9 cellular contexts compared by ENCODE assay signal in the genomic region with DNA sequence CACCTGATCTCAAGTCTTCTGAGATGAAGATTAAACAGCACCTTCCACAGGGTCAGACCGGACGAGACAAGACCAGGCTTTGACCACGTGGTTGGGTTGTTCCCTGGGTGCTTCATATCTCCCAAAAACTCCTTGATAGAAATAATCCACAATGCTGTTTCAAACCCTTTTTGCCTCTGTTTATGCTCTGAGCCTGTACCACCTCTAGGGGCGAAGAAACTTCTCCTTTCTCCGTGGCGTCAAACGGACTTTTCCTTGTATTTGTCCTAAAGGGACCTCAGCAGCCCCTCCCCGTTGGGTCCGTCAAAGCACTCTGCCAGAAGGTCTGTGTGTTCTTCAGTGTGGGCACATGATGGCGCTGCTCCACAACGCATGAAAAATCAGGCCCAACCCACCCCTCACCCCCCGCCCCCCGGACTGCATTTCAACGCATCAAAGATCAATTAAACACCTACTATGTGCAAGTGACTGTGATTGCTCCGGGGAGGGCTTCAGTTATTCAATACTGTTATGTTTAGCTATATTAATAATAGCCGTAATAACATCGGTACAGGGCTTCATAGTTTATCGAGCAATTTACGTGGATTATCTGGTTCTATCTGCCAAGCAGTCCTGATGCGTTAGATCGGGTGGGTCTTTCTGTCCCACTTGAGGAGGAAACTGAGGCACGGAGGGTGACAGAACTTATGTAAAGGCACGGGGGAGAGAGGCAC. TPM values are rescaled to one million over a fixed set of nuclear protein-coding genes. Genes with fewer than 3 reads are reported as not detected.
DNase-seq lines count a peak whose midpoint lies in the region; ATAC-seq and TF ChIP-seq lines count a peak whose summit lies in the region.
"Had no signal": no experiment of that assay in that cellular context is flagged by ENCODE, and none has a peak within 500 bp of the region (broad histone marks: within the 10 kb centered on the region; RNA-seq: fewer than 3 reads in every experiment).

No MANE protein-coding gene starts in this region.

- H3K27ac Mint-ChIP-seq in CD4-positive, alpha-beta T cell: no peak overlapping the region
- H3K27ac Mint-ChIP-seq in stimulated activated effector memory CD8-positive, alpha-beta T cell treated with anti-CD3 and anti-CD28 coated beads, Interleukin-12 subunit alpha, Interleukin-12 subunit beta, amount 100 ng/mL, for 72 hours: no peak overlapping the region

- H3K27ac ChIP-seq in CD4-positive, alpha-beta T cell (ENCODE audit: low read depth, low read length): no peak overlapping the region
- H3K27ac ChIP-seq: skin epidermis had no signal

- no peak overlapping the region for H3K4me3 Mint-ChIP-seq in CD4-positive, alpha-beta T cell
- H3K4me3 Mint-ChIP-seq in stimulated activated effector memory CD8-positive, alpha-beta T cell treated with anti-CD3 and anti-CD28 coated beads, Interleukin-12 subunit alpha, Interleukin-12 subunit beta, amount 100 ng/mL, for 72 hours: no peak overlapping the region

- H3K27me3 ChIP-seq in CD4-positive, alpha-beta T cell (ENCODE audit: control insufficient read depth, insufficient read depth, low read length): no peaks in the 10 kb centered on the region
- peaks cover under 1% of the 10 kb centered on the region; the same call in 1 of the 2 replicates for H3K27me3 ChIP-seq in HAP-1 (ENCODE audit: low read depth)
- H3K27me3 ChIP-seq in NT2/D1 (ENCODE audit: insufficient read depth, insufficient read length): no peaks in the 10 kb centered on the region
- H3K27me3 ChIP-seq in iPS-15b (ENCODE audit: control insufficient read depth, insufficient read depth, low read length): peaks cover 7% of the 10 kb centered on the region

- H3K36me3 ChIP-seq in HAP-1 (replicated peaks): no peaks in the 10 kb centered on the region
- no peaks in the 10 kb centered on the region for H3K36me3 ChIP-seq in NT2/D1 (ENCODE audit: insufficient read depth, insufficient read length, low read length)
- no peaks in the 10 kb centered on the region for H3K36me3 ChIP-seq in iPS-15b (ENCODE audit: control insufficient read depth, insufficient read depth, low read length)

- CTCF ChIA-PET in CD4-positive, alpha-beta T cell (lab: Charles Lee): no interaction called here

- H3K4me3 ChIP-seq in HAP-1 (no peak overlapping the region), NT2/D1 (ENCODE audit: insufficient read length, low read depth) (no peak overlapping the region), iPS-15b (ENCODE audit: low read depth, low read length) (peak overlapping the region; percentile 12)
- H3K4me3 ChIP-seq: skin epidermis had no signal

- no peaks in the 10 kb centered on the region for H3K9me3 ChIP-seq in CD4-positive, alpha-beta T cell (ENCODE audit: control insufficient read depth, low read length)
- H3K9me3 ChIP-seq in HAP-1 (no peaks in the 10 kb centered on the region), NT2/D1 (ENCODE audit: insufficient read depth, low read length) (no peaks in the 10 kb centered on the region), iPS-15b (ENCODE audit: control insufficient read depth, insufficient read depth, low read length) (no peaks in the 10 kb centered on the region)

- POLR2A ChIA-PET in CD4-positive, alpha-beta T cell (lab: Charles Lee): interaction anchor here (1.5 kb wide), 1 partner anchor 17 kb away, joined by 3 read pairs; a partner anchor contains a TSS

- ATAC-seq in CD4-positive, alpha-beta T cell (ENCODE audit: poor library complexity): peak; percentile 61
- ATAC-seq in stimulated activated effector memory CD8-positive, alpha-beta T cell treated with anti-CD3 and anti-CD28 coated beads, Interleukin-12 subunit alpha, Interleukin-12 subunit beta, amount 100 ng/mL, for 72 hours: peak; percentile 41
- ATAC-seq in HG03280 (IDR thresholded peaks at IDR 0.05; ENCODE audit: unreplicated experiment) (no peak), GM18511 (IDR thresholded peaks at IDR 0.05; ENCODE audit: unreplicated experiment) (no peak)

- intact Hi-C loops in CD4-positive, alpha-beta T cell (cut with DNase I, micrococcal nuclease): loop anchor here in 1 of 2 experiments (5.0 kb wide), 1 partner anchor 311 kb away; no protein-coding TSS in a partner anchor

- H3K4me1 ChIP-seq in HAP-1: peaks cover 4% of the 10 kb centered on the region
- H3K4me1 ChIP-seq in NT2/D1 (ENCODE audit: insufficient read depth, insufficient read length): peaks cover 7% of the 10 kb centered on the region
- H3K4me1 ChIP-seq in iPS-15b (ENCODE audit: control insufficient read depth, insufficient read depth, low read length): peaks cover 2% of the 10 kb centered on the region

- TF ChIP-seq CTCF in CD4-positive, alpha-beta T cell (IDR thresholded peaks at IDR 0.05): no peak

- in situ Hi-C loops in HAP-1 (cut with MboI; ENCODE audit: low sequenced_read_pairs): loop anchor here (5.0 kb wide), 1 partner anchor 311 kb away; no protein-coding TSS in a partner anchor

- H3K9ac ChIP-seq in NT2/D1 (ENCODE audit: insufficient read length, low read depth): no peak overlapping the region
- no peak overlapping the region for H3K9ac ChIP-seq in iPS-15b (ENCODE audit: low read depth, low read length)

- H3K27me3 Mint-ChIP-seq in CD4-positive, alpha-beta T cell: peaks cover 39% of the 10 kb centered on the region

- peak in 3 of 10 experiments; percentile 9 to 38 (median 14) for DNase-seq in CD4-positive, alpha-beta T cell
- DNase-seq in HAP-1 (ENCODE audit: low spot score in 2 of 2): peak; percentile 67 to 81
- DNase-seq in NT2/D1 (ENCODE audit: low read depth, low spot score): peak; percentile 42
- DNase-seq in amniotic stem cell (lab: John Stamatoyannopoulos, UW): peak; percentile 24
- peak in 1 of 2 donors; percentile 53 for DNase-seq in stimulated activated effector memory CD8-positive, alpha-beta T cell treated with anti-CD3 and anti-CD28 coated beads, Interleukin-12 subunit alpha, Interleukin-12 subunit beta, amount 100 ng/mL, for 72 hours (ENCODE audit: low spot score in 2 of 2)

- no peaks in the 10 kb centered on the region for H3K9me3 Mint-ChIP-seq in CD4-positive, alpha-beta T cell
- no peaks in the 10 kb centered on the region for H3K9me3 Mint-ChIP-seq in stimulated activated effector memory CD8-positive, alpha-beta T cell treated with anti-CD3 and anti-CD28 coated beads, Interleukin-12 subunit alpha, Interleukin-12 subunit beta, amount 100 ng/mL, for 72 hours

- no peaks in the 10 kb centered on the region for H3K36me3 Mint-ChIP-seq in CD4-positive, alpha-beta T cell (ENCODE audit: low read depth)
- H3K36me3 Mint-ChIP-seq in stimulated activated effector memory CD8-positive, alpha-beta T cell treated with anti-CD3 and anti-CD28 coated beads, Interleukin-12 subunit alpha, Interleukin-12 subunit beta, amount 100 ng/mL, for 72 hours: no peaks in the 10 kb centered on the region

- H3K4me1 Mint-ChIP-seq in CD4-positive, alpha-beta T cell (ENCODE audit: low read depth): no peaks in the 10 kb centered on the region
- peaks cover 15% of the 10 kb centered on the region for H3K4me1 Mint-ChIP-seq in stimulated activated effector memory CD8-positive, alpha-beta T cell treated with anti-CD3 and anti-CD28 coated beads, Interleukin-12 subunit alpha, Interleukin-12 subunit beta, amount 100 ng/mL, for 72 hours

RNA-seq across cellular contexts. Expression of a gene that starts 17.3 kb away (rescaled TPM):
- 100 to 1,000 TPM; 285 to 286 TPM for total RNA-seq in CD4-positive, alpha-beta T cell

RNA-seq across cellular contexts. Expression of a gene that starts 39.4 kb away (rescaled TPM):
- total RNA-seq in CD4-positive, alpha-beta T cell: 1 to 10 TPM; 1.8 to 2.3 TPM

Comparison
In these comparisons a context has a peak if more than half of its experiments do, and no peak if none do; other contexts are left out.
1. ATAC-seq: peak in CD4-positive, alpha-beta T cell (single experiment) and stimulated activated effector memory CD8-positive, alpha-beta T cell treated with anti-CD3 and anti-CD28 coated beads, Interleukin-12 subunit alpha, Interleukin-12 subunit beta, amount 100 ng/mL, for 72 hours (single experiment); none in HG03280 (single experiment) and GM18511 (single experiment).